Comparison of ENCODE assay signal across 1 cellular context in the genomic region with DNA sequence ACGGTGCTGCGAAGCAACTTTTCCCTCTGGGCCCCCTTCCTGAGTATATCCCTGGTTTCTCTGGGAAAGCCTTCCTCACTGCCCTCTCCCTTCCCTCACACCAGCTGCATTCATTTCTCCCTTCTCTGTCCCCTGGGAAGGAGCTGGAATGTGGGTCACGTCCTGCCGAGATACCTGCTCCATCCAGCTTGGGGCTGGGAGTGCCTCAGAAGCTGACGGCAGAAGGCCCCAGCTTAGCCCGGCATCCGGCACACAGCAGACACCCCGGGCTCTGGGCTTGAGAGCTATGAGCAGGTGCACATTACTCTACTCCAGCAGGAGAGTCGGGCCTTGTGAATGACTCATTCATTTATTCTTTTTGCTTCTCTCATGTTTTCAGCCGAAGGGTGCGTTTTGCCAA.
TF ChIP-seq lines count a peak whose summit lies in the region.

No MANE protein-coding gene starts in this region.

TF ChIP-seq in GM23338, 12 proteins besides CTCF, POLR2A, EP300 and RAD21 (continued from another document):
- TF ChIP-seq REST (IDR thresholded peaks at IDR 0.05; ENCODE audit: unreplicated experiment) (no peak), JUNB (IDR thresholded peaks at IDR 0.05; ENCODE audit: unreplicated experiment) (no peak), NANOG (IDR thresholded peaks at IDR 0.05; ENCODE audit: borderline replicate concordance) (no peak), EZH2phosphoT487 (IDR thresholded peaks at IDR 0.05; ENCODE audit: unreplicated experiment) (no peak), CREB1 (CRISPR knock-in tag; IDR thresholded peaks at IDR 0.05; ENCODE audit: low read depth) (no peak), EZH2 (IDR thresholded peaks at IDR 0.05; ENCODE audit: low read depth, unreplicated experiment) (no peak), POLR2AphosphoS5 (IDR thresholded peaks at IDR 0.05; ENCODE audit: low read depth) (no peak)
TF ChIP-seq in GM23338: peak in this region for 0.
